8 cellular contexts compared by ENCODE assay signal in the genomic region with DNA sequence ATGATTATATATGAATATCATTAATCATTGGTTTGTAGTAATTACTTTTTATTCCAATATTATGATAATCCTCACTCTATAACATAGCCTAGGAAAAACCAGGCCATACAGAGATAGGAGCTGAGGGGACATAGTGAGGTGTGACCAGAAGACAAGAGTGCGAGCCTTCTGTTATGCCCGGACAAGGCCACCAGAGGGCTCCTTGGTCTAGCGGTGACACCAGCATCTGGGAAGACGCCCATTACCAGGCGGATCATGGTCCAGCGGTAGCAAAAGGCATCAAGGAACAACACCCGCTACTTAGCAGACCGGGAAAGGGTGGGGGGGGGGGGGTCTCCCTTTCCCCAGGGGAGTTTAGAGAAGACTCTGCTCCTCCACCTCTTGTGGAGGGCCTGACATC.
DNase-seq lines count a peak whose midpoint lies in the region; ATAC-seq and TF ChIP-seq lines count a peak whose summit lies in the region.
"Not testable (repeated sequence)": the region's sequence is repeated elsewhere in the genome, so short reads cannot be mapped to it uniquely, and the experiment has no call there.

No MANE protein-coding gene starts in this region.

- H3K27ac ChIP-seq in RWPE2 (ENCODE audit: poor library complexity, severe bottlenecking); adrenal gland; smooth muscle cell (ENCODE audit: low read depth): not testable (repeated sequence)

- not testable (repeated sequence) for H3K79me2 ChIP-seq in Loucy (ENCODE audit: insufficient read depth, low read length); smooth muscle cell (ENCODE audit: low read depth)

- not testable (repeated sequence) for H3K9me3 ChIP-seq in Loucy (ENCODE audit: insufficient read depth, low read depth, low read length); RWPE2 (ENCODE audit: severe bottlenecking); adrenal gland (replicated peaks in 1 of 3); smooth muscle cell (replicated peaks; ENCODE audit: low read depth)

- intact Hi-C loops in adrenal gland (cut with DNase I) = not testable (repeated sequence)

- not testable (repeated sequence) for H4K20me1 ChIP-seq in Loucy (ENCODE audit: insufficient read depth, low read length, poor library complexity, severe bottlenecking); smooth muscle cell (ENCODE audit: low read depth)

- not testable (repeated sequence) for H3K9ac ChIP-seq in Loucy (ENCODE audit: low read depth, low read length, poor library complexity, severe bottlenecking); smooth muscle cell (ENCODE audit: low read depth)

- TF ChIP-seq CTCF in AG09309 (IDR thresholded peaks at IDR 0.05; ENCODE audit: control insufficient read depth, insufficient read depth, low read depth, low read length, missing control alignments) = peak; percentile 36
- peak; percentile 49 for TF ChIP-seq CTCF in GM12865 (IDR thresholded peaks at IDR 0.05; ENCODE audit: insufficient read depth, low read depth, low read length, missing control alignments)
- peak; percentile 27; the same call in 1 of the 2 replicates for TF ChIP-seq CTCF in Loucy (conservative IDR thresholded peaks at IDR 0.05; ENCODE audit: low read length)
- peak; percentile 65 for TF ChIP-seq CTCF in RWPE2 (IDR thresholded peaks at IDR 0.05; ENCODE audit: poor library complexity, severe bottlenecking)
- peak in 3 of 6 experiments; percentile 27 to 61 (median 51) for TF ChIP-seq CTCF in adrenal gland (IDR thresholded peaks at IDR 0.05)
- peak; percentile 37 for TF ChIP-seq CTCF in kidney epithelial cell (IDR thresholded peaks at IDR 0.05; ENCODE audit: insufficient read depth, low read length, poor library complexity, severe bottlenecking)
- peak; percentile 23 for TF ChIP-seq CTCF in smooth muscle cell (IDR thresholded peaks at IDR 0.05; ENCODE audit: borderline replicate concordance, insufficient read depth, poor library complexity, severe bottlenecking)

- WGBS in adrenal gland, 4 donors = 34 to 75% (median 38%) methylated on average over 2 to 8 of the region's 8 CpGs
- WGBS in smooth muscle cell (ENCODE audit: low lambda C conversion rate) = 32% methylated on average over 8 of the region's 8 CpGs

- DNase-seq in AG09309 (ENCODE audit: low read depth); RWPE2 (ENCODE audit: low spot score); kidney epithelial cell (ENCODE audit: low read depth); smooth muscle cell (lab: John Stamatoyannopoulos, UW; ENCODE audit: unreplicated experiment): not testable (repeated sequence)
- DNase-seq in GM12865 (ENCODE audit: low read depth) (peak; percentile 22), adrenal gland (peak in 5 of 7 donors; percentile 33 to 78 (median 53)), erythroblast (lab: John Stamatoyannopoulos, UW) (peak; percentile 17 to 47)

- not testable (repeated sequence) for H3K27me3 ChIP-seq in Loucy (ENCODE audit: insufficient read depth, low read length, poor library complexity, severe bottlenecking); RWPE2 (ENCODE audit: insufficient read depth, poor library complexity, severe bottlenecking); adrenal gland; kidney epithelial cell (ENCODE audit: control insufficient read depth, insufficient read depth, low read length); smooth muscle cell (ENCODE audit: low read depth)

- not testable (repeated sequence) for H3K9me2 ChIP-seq in Loucy (replicated peaks; ENCODE audit: low read depth, low read length)

- H3K36me3 ChIP-seq in Loucy (ENCODE audit: insufficient read depth, low read length); RWPE2 (ENCODE audit: low read depth); adrenal gland (replicated peaks in 1 of 2); kidney epithelial cell (ENCODE audit: control insufficient read depth, insufficient read depth, low read length); smooth muscle cell (ENCODE audit: low read depth): not testable (repeated sequence)

- not testable (repeated sequence) for H3K4me3 ChIP-seq in AG09309 (ENCODE audit: control insufficient read depth, low read depth, low read length); GM12865 (ENCODE audit: low read depth, low read length); Loucy (ENCODE audit: low read length, poor library complexity, severe bottlenecking); RWPE2 (ENCODE audit: severe bottlenecking); adrenal gland; kidney epithelial cell (ENCODE audit: low read depth, low read length); smooth muscle cell

- not testable (repeated sequence) for H3K4me1 ChIP-seq in Loucy (ENCODE audit: insufficient read depth, low read length, poor library complexity, severe bottlenecking); RWPE2 (ENCODE audit: insufficient read depth, poor library complexity, severe bottlenecking); adrenal gland (replicated peaks in 1 of 2); smooth muscle cell (ENCODE audit: low read depth)

- H3F3A ChIP-seq in Loucy (ENCODE audit: low read depth); smooth muscle cell (ENCODE audit: low read depth): not testable (repeated sequence)

- not testable (repeated sequence) for TF ChIP-seq POLR2A in adrenal gland (IDR thresholded peaks at IDR 0.05); erythroblast (IDR thresholded peaks at IDR 0.05; ENCODE audit: low read length)

- ATAC-seq in RWPE2 (ENCODE audit: low read depth) = not testable (repeated sequence)

- not testable (repeated sequence) for H3K4me2 ChIP-seq in Loucy (ENCODE audit: low read depth, low read length, poor library complexity, severe bottlenecking); smooth muscle cell

- not testable (repeated sequence) for H2AFZ ChIP-seq in Loucy (ENCODE audit: low read length); smooth muscle cell (ENCODE audit: low read depth)
